In genomic region chr18:57901819-57902600, GRCh38 we compare ENCODE assay signal across 12 cellular contexts.
DNase-seq lines count a peak whose midpoint lies in the region; ATAC-seq and TF ChIP-seq lines count a peak whose summit lies in the region.
"Had no signal": no experiment of that assay in that cellular context is flagged by ENCODE, and none has a peak within 500 bp of the region (broad histone marks: within the 10 kb centered on the region; RNA-seq: fewer than 3 reads in every experiment).

No MANE protein-coding gene starts in this region.

- no peak for DNase-seq in activated naive CD8-positive, alpha-beta T cell treated with anti-CD3 and anti-CD28 coated beads, Interleukin-2, amount 50 U/mL, for 24 hours
- no peak for DNase-seq in activated naive CD8-positive, alpha-beta T cell treated with anti-CD3 and anti-CD28 coated beads for 36 hours
- DNase-seq in mammary epithelial cell (peak; percentile 96), H9 (no peak), T-helper 2 cell (no peak), NCI-H187 (lab: John Stamatoyannopoulos, UW) (no peak)
- DNase-seq: CD8-positive, alpha-beta memory T cell; heart left ventricle; NCI-H1092 treated with DMSO at 0.1 percent for 48 hours; NCI-H510A treated with DMSO at 0.1 percent for 48 hours had no signal

- BruUV-seq in mammary epithelial cell (replicated peaks; lab: Mats Ljungman, UMichigan), result no TSS peak

- H4K5ac ChIP-seq in H9 (ENCODE audit: insufficient read length, low read depth, low read length), result no peak overlapping the region

- dilution Hi-C loops in mammary epithelial cell (cut with HindIII; ENCODE audit: low sequenced_read_pairs), result no loop called here

- no peaks in the 10 kb centered on the region for H3K23me2 ChIP-seq in H9 (ENCODE audit: insufficient read length, low read depth, low read length, poor library complexity, severe bottlenecking)

- no peaks in the 10 kb centered on the region for H3K4me1 Mint-ChIP-seq in activated naive CD8-positive, alpha-beta T cell treated with anti-CD3 and anti-CD28 coated beads, Interleukin-2, amount 50 U/mL, for 24 hours
- H3K4me1 Mint-ChIP-seq in activated naive CD8-positive, alpha-beta T cell treated with anti-CD3 and anti-CD28 coated beads for 36 hours, result no peaks in the 10 kb centered on the region
- peaks cover 4 to 6% of the 10 kb centered on the region in 2 experiments for H3K4me1 Mint-ChIP-seq in H9
- H3K4me1 Mint-ChIP-seq: CD8-positive, alpha-beta memory T cell had no signal

- H4K20me1 ChIP-seq in mammary epithelial cell (ENCODE audit: insufficient read depth, low read length) (no peaks in the 10 kb centered on the region), H9 (ENCODE audit: control insufficient read depth, insufficient read depth, insufficient read length) (no peaks in the 10 kb centered on the region)

- in situ Hi-C loops in mammary epithelial cell (cut with MboI; ENCODE audit: low sequenced_read_pairs in 2 of 2), result no loop called here

- no peaks in the 10 kb centered on the region for H3K79me1 ChIP-seq in H9 (ENCODE audit: insufficient read depth, low read depth, low read length, poor library complexity, severe bottlenecking)

- H3K4me3 ChIP-seq in mammary epithelial cell (replicated peaks in 1 of 3; ENCODE audit: insufficient read depth in 1 of 3, low read depth in 2 of 3, low read length in 3 of 3), result no peak overlapping the region
- H3K4me3 ChIP-seq in liver (ENCODE audit: low read depth in 1 of 3, low read length in 3 of 3), result no peak overlapping the region
- H3K4me3 ChIP-seq: heart left ventricle had no signal

- no peak overlapping the region for H3K9ac ChIP-seq in mammary epithelial cell (ENCODE audit: insufficient read depth, low read length)
- H3K9ac ChIP-seq in liver (ENCODE audit: low read depth in 1 of 2, low read length in 2 of 2), result no peak overlapping the region
- H3K9ac ChIP-seq in H9 (ENCODE audit: extremely low read depth, insufficient read length, low read length), result no peak overlapping the region

- peak; percentile 33 for ATAC-seq in activated naive CD8-positive, alpha-beta T cell treated with anti-CD3 and anti-CD28 coated beads, Interleukin-2, amount 50 U/mL, for 24 hours
- no peak for ATAC-seq in activated CD4-positive, CD25-positive, alpha-beta regulatory T cell treated with anti-CD3 and anti-CD28 coated beads, Interleukin-2, amount 50 U/mL, for 24 hours
- ATAC-seq: heart left ventricle had no signal

- H3K9me3 Mint-ChIP-seq in activated naive CD8-positive, alpha-beta T cell treated with anti-CD3 and anti-CD28 coated beads, Interleukin-2, amount 50 U/mL, for 24 hours, result no peaks in the 10 kb centered on the region
- no peaks in the 10 kb centered on the region for H3K9me3 Mint-ChIP-seq in activated naive CD8-positive, alpha-beta T cell treated with anti-CD3 and anti-CD28 coated beads for 36 hours
- H3K9me3 Mint-ChIP-seq in H9, result no peaks in the 10 kb centered on the region
- H3K9me3 Mint-ChIP-seq: CD8-positive, alpha-beta memory T cell had no signal

- H3K27me3 Mint-ChIP-seq in activated naive CD8-positive, alpha-beta T cell treated with anti-CD3 and anti-CD28 coated beads, Interleukin-2, amount 50 U/mL, for 24 hours, result peaks cover 9% of the 10 kb centered on the region
- peaks cover 5% of the 10 kb centered on the region for H3K27me3 Mint-ChIP-seq in activated naive CD8-positive, alpha-beta T cell treated with anti-CD3 and anti-CD28 coated beads for 36 hours
- H3K27me3 Mint-ChIP-seq in H9 (ENCODE audit: low read depth), result peaks cover 3% of the 10 kb centered on the region; the same call in 1 of the 2 replicates

- H3K14ac ChIP-seq in H9 (ENCODE audit: insufficient read depth, low read length), result no peak overlapping the region

- H3K56ac ChIP-seq in H9 (ENCODE audit: insufficient read length, low read depth, low read length), result no peak overlapping the region

- no peak overlapping the region for H3T11ph ChIP-seq in H9 (ENCODE audit: low read length)

- H3K4me1 ChIP-seq in mammary epithelial cell (ENCODE audit: insufficient read depth, low read length), result peaks cover 9% of the 10 kb centered on the region
- H3K4me1 ChIP-seq in liver (ENCODE audit: control insufficient read depth in 4 of 4, insufficient read depth in 4 of 4, low read length in 3 of 4), result no peaks in the 10 kb centered on the region
- H3K4me1 ChIP-seq in H9 (ENCODE audit: insufficient read depth, low read length), result no peaks in the 10 kb centered on the region
- H3K4me1 ChIP-seq: heart left ventricle had no signal

- no peak for TF ChIP-seq CTCF in mammary epithelial cell (conservative IDR thresholded peaks at IDR 0.05 in 1 of 2, IDR thresholded peaks at IDR 0.05 in 1 of 2; ENCODE audit: extremely low read depth in 1 of 2, insufficient read depth in 1 of 2, low read depth in 1 of 2, low read length in 2 of 2)
- TF ChIP-seq CTCF in liver (IDR thresholded peaks at IDR 0.05; ENCODE audit: low read depth, low read length, missing input control), result no peak
- no peak for TF ChIP-seq CTCF in H9 (conservative IDR thresholded peaks at IDR 0.05)

- no peak overlapping the region for H2BK12ac ChIP-seq in H9 (ENCODE audit: insufficient read length, low read depth, low read length)

- H3K79me2 ChIP-seq in mammary epithelial cell (ENCODE audit: insufficient read depth, low read length) (no peaks in the 10 kb centered on the region), H9 (ENCODE audit: insufficient read depth, low read length) (no peaks in the 10 kb centered on the region)

- H3K4me2 ChIP-seq in mammary epithelial cell (ENCODE audit: insufficient read depth, low read depth, low read length), result no peak overlapping the region
- no peak overlapping the region for H3K4me2 ChIP-seq in H9 (ENCODE audit: insufficient read depth, insufficient read length, low read length)

- no peaks in the 10 kb centered on the region for H3K27me3 ChIP-seq in mammary epithelial cell (ENCODE audit: insufficient read depth, low read length)
- H3K27me3 ChIP-seq in liver (ENCODE audit: control insufficient read depth in 4 of 4, insufficient read depth in 4 of 4, low read length in 3 of 4), result no peaks in the 10 kb centered on the region
- H3K27me3 ChIP-seq in H9 (ENCODE audit: insufficient read depth, low read length), result no peaks in the 10 kb centered on the region

- no peak overlapping the region for H2AK5ac ChIP-seq in H9 (ENCODE audit: insufficient read length, low read length)

- H4K8ac ChIP-seq in H9 (replicated peaks; ENCODE audit: insufficient read length, low read depth, low read length), result no peak overlapping the region

- no peak overlapping the region for H3K18ac ChIP-seq in H9 (ENCODE audit: insufficient read length, low read depth, low read length)

- no peak overlapping the region for H3K27ac Mint-ChIP-seq in activated naive CD8-positive, alpha-beta T cell treated with anti-CD3 and anti-CD28 coated beads, Interleukin-2, amount 50 U/mL, for 24 hours
- no peak overlapping the region for H3K27ac Mint-ChIP-seq in activated naive CD8-positive, alpha-beta T cell treated with anti-CD3 and anti-CD28 coated beads for 36 hours
- H3K27ac Mint-ChIP-seq in H9, result no peak overlapping the region
- H3K27ac Mint-ChIP-seq: CD8-positive, alpha-beta memory T cell had no signal

- H2BK5ac ChIP-seq in H9 (ENCODE audit: insufficient read length, low read length), result no peak overlapping the region

- H3K9me3 ChIP-seq in mammary epithelial cell (replicated peaks; ENCODE audit: insufficient read depth, low read length) (no peaks in the 10 kb centered on the region), liver (ENCODE audit: control insufficient read depth in 4 of 4, low read length in 3 of 4) (no peaks in the 10 kb centered on the region), H9 (ENCODE audit: control insufficient read depth, low read depth, low read length) (no peaks in the 10 kb centered on the region)
- H3K9me3 ChIP-seq: heart left ventricle had no signal

- no peaks in the 10 kb centered on the region for H3K36me3 Mint-ChIP-seq in activated naive CD8-positive, alpha-beta T cell treated with anti-CD3 and anti-CD28 coated beads, Interleukin-2, amount 50 U/mL, for 24 hours (ENCODE audit: low read depth)
- H3K36me3 Mint-ChIP-seq in activated naive CD8-positive, alpha-beta T cell treated with anti-CD3 and anti-CD28 coated beads for 36 hours, result no peaks in the 10 kb centered on the region
- H3K36me3 Mint-ChIP-seq in H9 (ENCODE audit: insufficient read depth in 1 of 3, low read depth in 3 of 3), result no peaks in the 10 kb centered on the region
- H3K36me3 Mint-ChIP-seq: CD8-positive, alpha-beta memory T cell had no signal

- WGBS in mammary epithelial cell (ENCODE audit: low coverage, missing lambda C conversion rate), result 62% methylated on average over 11 of the region's 11 CpGs
- 44% methylated on average over 11 of the region's 11 CpGs for WGBS in liver
- WGBS in H9 (ENCODE audit: extremely low coverage, insufficient read length, low lambda C conversion rate), result no CpG with 5 or more reads among the region's 11 CpGs

- H3K36me3 ChIP-seq in mammary epithelial cell (ENCODE audit: insufficient read depth, low read length), result no peaks in the 10 kb centered on the region
- no peaks in the 10 kb centered on the region for H3K36me3 ChIP-seq in liver (ENCODE audit: control insufficient read depth in 4 of 4, insufficient read depth in 3 of 4, low read depth in 1 of 4, low read length in 3 of 4)
- H3K36me3 ChIP-seq: heart left ventricle had no signal

- H2BK20ac ChIP-seq in H9 (ENCODE audit: low read depth, low read length, poor library complexity, severe bottlenecking), result no peak overlapping the region

- H3K23ac ChIP-seq in H9 (ENCODE audit: insufficient read length, low read depth, low read length), result no peak overlapping the region

- no peak overlapping the region for H2BK120ac ChIP-seq in H9 (ENCODE audit: low read depth, low read length, poor library complexity, severe bottlenecking)

- H2AFZ ChIP-seq in mammary epithelial cell (ENCODE audit: low read depth, low read length), result peak overlapping the region; percentile 19
- H2AFZ ChIP-seq in H9 (ENCODE audit: low read length), result no peak overlapping the region

- TF ChIP-seq RAD21 in liver (IDR thresholded peaks at IDR 0.05), result no peak

- H3K4ac ChIP-seq in H9 (ENCODE audit: low read depth, low read length), result no peak overlapping the region

- H3K27ac ChIP-seq in mammary epithelial cell (ENCODE audit: insufficient read depth, low read depth, low read length), result peak overlapping the region; percentile 63
- no peak overlapping the region for H3K27ac ChIP-seq in liver (ENCODE audit: low read depth in 1 of 2, low read length in 2 of 2)
- H3K27ac ChIP-seq in H9 (ENCODE audit: insufficient read length, low read depth, low read length), result no peak overlapping the region
- H3K27ac ChIP-seq: heart left ventricle had no signal

- H3K4me3 Mint-ChIP-seq in activated naive CD8-positive, alpha-beta T cell treated with anti-CD3 and anti-CD28 coated beads, Interleukin-2, amount 50 U/mL, for 24 hours, result no peak overlapping the region
- no peak overlapping the region for H3K4me3 Mint-ChIP-seq in activated naive CD8-positive, alpha-beta T cell treated with anti-CD3 and anti-CD28 coated beads for 36 hours
- H3K4me3 Mint-ChIP-seq in H9, result no peak overlapping the region
- H3K4me3 Mint-ChIP-seq: CD8-positive, alpha-beta memory T cell had no signal

- H4K91ac ChIP-seq in H9 (ENCODE audit: insufficient read length, low read depth, low read length), result no peak overlapping the region

- intact Hi-C loops in mammary epithelial cell (cut with micrococcal nuclease), result no loop called here

- H2BK15ac ChIP-seq in H9 (ENCODE audit: low read depth, low read length), result no peak overlapping the region

- CTCF ChIA-PET in mammary epithelial cell (lab: Charles Lee; ENCODE audit: low non-redundant PET), result interaction anchor here (0.6 kb wide), 1 partner anchor 111 kb away, joined by 3 read pairs; no protein-coding TSS in a partner anchor
